22 cellular contexts compared by ENCODE assay signal in genomic region chr4:173919196-173919595, GRCh38.
DNase-seq lines count a peak whose midpoint lies in the region; ATAC-seq, FAIRE-seq and TF ChIP-seq lines count a peak whose summit lies in the region.
"Had no signal": no experiment of that assay in that cellular context is flagged by ENCODE, and none has a peak within 500 bp of the region (broad histone marks: within the 10 kb centered on the region; RNA-seq: fewer than 3 reads in every experiment).

No MANE protein-coding gene starts in this region.

- no peak for ATAC-seq in thoracic aorta (ENCODE audit: insufficient number of reproducible peaks, low FRiP score, low read depth)
- ATAC-seq: CD8-positive, alpha-beta T cell; HepG2 had no signal

- peak; percentile 48 for DNase-seq in adipocyte (ENCODE audit: low read depth)
- DNase-seq in choroid plexus epithelial cell (ENCODE audit: low read depth) = peak; percentile 41
- no peak for DNase-seq in frontal cortex (ENCODE audit: low spot score in 2 of 2)
- no peak for DNase-seq in thoracic aorta (ENCODE audit: low spot score)
- no peak for DNase-seq in NCI-H446 (lab: John Stamatoyannopoulos, UW)
- DNase-seq in NCI-H82 (lab: John Stamatoyannopoulos, UW) = no peak
- no peak for DNase-seq in amniotic stem cell (lab: John Stamatoyannopoulos, UW)
- DNase-seq: Calu3; CD8-positive, alpha-beta T cell; DMS53; KG1; NCI-H1105 treated with DMSO at 0.1 percent for 48 hours; NCI-H1694 treated with DMSO at 0.1 percent for 48 hours; NCI-H510A treated with DMSO at 0.1 percent for 48 hours; NCI-H774; OCI-M1; SHP77 had no signal

- peak; percentile 6 for FAIRE-seq in frontal cortex (lab: Jason Lieb, UNC)
- FAIRE-seq: GM12892, GM18507, H54, HepG2 had no signal

- no peak for TF ChIP-seq CTCF in choroid plexus epithelial cell (conservative IDR thresholded peaks at IDR 0.05; ENCODE audit: low read depth, low read length)
- no peak for TF ChIP-seq CTCF in thoracic aorta (IDR thresholded peaks at IDR 0.05)

- no peak overlapping the region for H3K9ac ChIP-seq in adipocyte (ENCODE audit: low read length)
- H3K9ac ChIP-seq: BLaER1 treated with 17β-estradiol and CSF1 and Interleukin-3, amounts not matched to agents 10 nM and 100 nM had no signal

- peaks cover 21% of the 10 kb centered on the region for H3K4me1 ChIP-seq in adipocyte (ENCODE audit: control insufficient read depth, insufficient read depth, low read length)
- peaks cover 22 to 54% of the 10 kb centered on the region in 2 donors for H3K4me1 ChIP-seq in thoracic aorta (ENCODE audit: control insufficient read depth in 1 of 2, low read depth in 2 of 2)

- no peaks in the 10 kb centered on the region for H3K27me3 ChIP-seq in adipocyte (replicated peaks; ENCODE audit: control insufficient read depth, insufficient read depth, low read length)
- no peaks in the 10 kb centered on the region for H3K27me3 ChIP-seq in thoracic aorta (replicated peaks; ENCODE audit: insufficient read depth)
- H3K27me3 ChIP-seq: BLaER1 treated with 17β-estradiol and CSF1 and Interleukin-3, amounts not matched to agents 10 nM and 100 nM had no signal

- H3K4me3 ChIP-seq in adipocyte (ENCODE audit: low read length) (no peak overlapping the region), choroid plexus epithelial cell (ENCODE audit: low read depth, low read length) (no peak overlapping the region), thoracic aorta (no peak overlapping the region)
- H3K4me3 ChIP-seq: BLaER1 treated with 17β-estradiol and CSF1 and Interleukin-3, amounts not matched to agents 10 nM and 100 nM had no signal

- H3K9me3 ChIP-seq in adipocyte (ENCODE audit: control insufficient read depth, low read length) (no peaks in the 10 kb centered on the region), thoracic aorta (no peaks in the 10 kb centered on the region)
- H3K9me3 ChIP-seq: BLaER1 treated with 17β-estradiol and CSF1 and Interleukin-3, amounts not matched to agents 10 nM and 100 nM had no signal

- H3K27ac ChIP-seq in thoracic aorta = peak overlapping the region; percentile 78 to 88
- H3K27ac ChIP-seq: BLaER1 treated with 17β-estradiol and CSF1 and Interleukin-3, amounts not matched to agents 10 nM and 100 nM had no signal

- H3K36me3 ChIP-seq in adipocyte (ENCODE audit: control insufficient read depth, insufficient read depth, low read length, severe bottlenecking) (no peaks in the 10 kb centered on the region), thoracic aorta (no peaks in the 10 kb centered on the region)
- H3K36me3 ChIP-seq: BLaER1 treated with 17β-estradiol and CSF1 and Interleukin-3, amounts not matched to agents 10 nM and 100 nM had no signal

Comparison
In these comparisons a context has a peak if more than half of its experiments do, and no peak if none do; other contexts are left out.
1. DNase-seq: peak in adipocyte (single experiment) and choroid plexus epithelial cell (single experiment); none in frontal cortex (0 of 2), thoracic aorta (single experiment), NCI-H446 (0 of 2), NCI-H82 (single experiment) and amniotic stem cell (single experiment).